ENCODE assay signal across 1 cellular context in the genomic region with DNA sequence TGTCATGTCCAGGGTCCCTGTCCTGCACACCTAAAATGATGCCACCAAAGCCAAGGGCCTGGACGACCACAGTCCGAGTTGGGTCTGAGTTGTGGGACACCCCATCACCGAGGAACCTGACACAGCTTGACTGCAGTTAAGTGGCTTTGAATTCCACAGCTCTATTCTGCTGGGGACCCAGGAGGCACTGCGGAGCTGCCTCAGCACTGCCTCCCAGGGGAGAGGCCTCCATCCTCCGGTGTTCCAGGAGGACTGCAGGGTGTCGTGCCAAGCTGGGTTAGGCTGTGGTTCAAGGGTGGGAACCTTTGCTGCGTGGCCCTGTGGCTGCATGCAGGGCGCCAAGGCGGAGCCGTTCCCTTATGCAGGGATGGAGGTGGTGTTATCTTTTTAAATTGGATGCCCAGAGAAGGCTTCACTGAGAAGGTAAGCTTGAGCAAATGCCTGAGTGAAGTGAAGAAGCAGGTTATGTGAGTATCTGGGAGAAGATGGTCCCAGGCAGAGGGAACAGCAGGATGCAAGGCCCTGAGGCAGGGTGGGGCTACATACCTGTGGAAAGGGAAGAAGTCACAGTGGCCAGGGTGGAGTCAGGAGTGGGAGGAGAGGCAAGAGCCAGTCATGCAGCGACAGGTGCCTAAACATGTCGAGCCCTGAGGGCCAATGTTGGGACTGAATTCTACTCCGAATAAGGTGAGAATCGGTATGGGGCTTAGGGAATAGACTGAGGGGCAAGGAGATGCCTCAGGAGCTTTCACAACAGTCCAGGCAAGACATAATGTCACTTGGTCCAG.
TF ChIP-seq lines count a peak whose summit lies in the region.

No MANE protein-coding gene starts in this region.

TF ChIP-seq in WTC11, 78 proteins besides CTCF, POLR2A, EP300 and RAD21 (continued from another document):
- TF ChIP-seq, protein P1, sequence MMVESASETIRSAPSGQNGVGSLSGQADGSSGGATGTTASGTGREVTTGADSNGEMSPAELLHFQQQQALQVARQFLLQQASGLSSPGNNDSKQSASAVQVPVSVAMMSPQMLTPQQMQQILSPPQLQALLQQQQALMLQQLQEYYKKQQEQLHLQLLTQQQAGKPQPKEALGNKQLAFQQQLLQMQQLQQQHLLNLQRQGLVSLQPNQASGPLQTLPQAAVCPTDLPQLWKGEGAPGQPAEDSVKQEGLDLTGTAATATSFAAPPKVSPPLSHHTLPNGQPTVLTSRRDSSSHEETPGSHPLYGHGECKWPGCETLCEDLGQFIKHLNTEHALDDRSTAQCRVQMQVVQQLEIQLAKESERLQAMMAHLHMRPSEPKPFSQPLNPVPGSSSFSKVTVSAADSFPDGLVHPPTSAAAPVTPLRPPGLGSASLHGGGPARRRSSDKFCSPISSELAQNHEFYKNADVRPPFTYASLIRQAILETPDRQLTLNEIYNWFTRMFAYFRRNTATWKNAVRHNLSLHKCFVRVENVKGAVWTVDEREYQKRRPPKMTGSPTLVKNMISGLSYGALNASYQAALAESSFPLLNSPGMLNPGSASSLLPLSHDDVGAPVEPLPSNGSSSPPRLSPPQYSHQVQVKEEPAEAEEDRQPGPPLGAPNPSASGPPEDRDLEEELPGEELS (CRISPR knock-in tag; IDR thresholded peaks at IDR 0.05) = no peak
- TF ChIP-seq, protein P2, sequence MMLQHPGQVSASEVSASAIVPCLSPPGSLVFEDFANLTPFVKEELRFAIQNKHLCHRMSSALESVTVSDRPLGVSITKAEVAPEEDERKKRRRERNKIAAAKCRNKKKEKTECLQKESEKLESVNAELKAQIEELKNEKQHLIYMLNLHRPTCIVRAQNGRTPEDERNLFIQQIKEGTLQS (CRISPR knock-in tag; conservative IDR thresholded peaks at IDR 0.05) = no peak
- TF ChIP-seq EMX1 (CRISPR knock-in tag; IDR thresholded peaks at IDR 0.05) (no peak), ZNF121 (CRISPR knock-in tag; IDR thresholded peaks at IDR 0.05) (no peak)
